ENCODE assay signal across 8 cellular contexts in genomic region chr15:50907866-50908208, GRCh38. TPM values are rescaled to one million over a fixed set of nuclear protein-coding genes. Genes with fewer than 3 reads are reported as not detected.
A peak's percentile ranks its signal among the peaks of the same experiment; 100 is the strongest.
DNase-seq lines count a peak whose midpoint lies in the region; ATAC-seq and TF ChIP-seq lines count a peak whose summit lies in the region.

No MANE protein-coding gene starts in this region.

- H3K27me3 ChIP-seq in MM.1S (replicated peaks; ENCODE audit: insufficient read depth, low read length): no peaks in the 10 kb centered on the region

- H3K4me2 ChIP-seq in MM.1S (ENCODE audit: low read depth, low read length): peak overlapping the region; percentile 98

- H3K79me2 ChIP-seq in MM.1S (ENCODE audit: low read length): peaks cover 18% of the 10 kb centered on the region

- H3K9ac ChIP-seq in MM.1S (ENCODE audit: low read length): peak overlapping the region; percentile 83

- ATAC-seq in GM21717 (IDR thresholded peaks at IDR 0.05; ENCODE audit: unreplicated experiment): peak; percentile 29
- no peak for ATAC-seq in GM21423 (IDR thresholded peaks at IDR 0.05; ENCODE audit: unreplicated experiment)

- peaks cover 16% of the 10 kb centered on the region for H3K4me1 Mint-ChIP-seq in activated CD4-positive, alpha-beta T cell treated with anti-CD3 and anti-CD28 coated beads, Interleukin-2, amount 10 ng/mL, durations not matched to agents 24 days and 14 days

- intact Hi-C loops in activated CD4-positive, alpha-beta T cell treated with anti-CD3 and anti-CD28 coated beads, Interleukin-2, amount 10 ng/mL, durations not matched to agents 24 days and 14 days (cut with micrococcal nuclease): loop anchor here (1.0 to 5.0 kb wide), 12 partner anchors 23 to 1751 kb away; partner anchors contain the start of genes COPS2, DTWD1, FAM227B and SLC27A2

- H3K4me3 ChIP-seq in MM.1S (ENCODE audit: low read length): peak overlapping the region; percentile 80

- H3K27me3 Mint-ChIP-seq in activated CD4-positive, alpha-beta T cell treated with anti-CD3 and anti-CD28 coated beads, Interleukin-2, amount 10 ng/mL, durations not matched to agents 24 days and 14 days: no peaks in the 10 kb centered on the region

- no peaks in the 10 kb centered on the region; the same call in 1 of the 2 replicates for H3K36me3 ChIP-seq in MM.1S (replicated peaks; ENCODE audit: insufficient read depth, low read length)

- no peaks in the 10 kb centered on the region for H4K20me1 ChIP-seq in MM.1S (ENCODE audit: insufficient read depth, low read length)

- H3K9me3 Mint-ChIP-seq in activated CD4-positive, alpha-beta T cell treated with anti-CD3 and anti-CD28 coated beads, Interleukin-2, amount 10 ng/mL, durations not matched to agents 24 days and 14 days: no peaks in the 10 kb centered on the region

- no peaks in the 10 kb centered on the region for H3K9me3 ChIP-seq in MM.1S (replicated peaks; ENCODE audit: insufficient read depth, low read length)

- peak overlapping the region; percentile 77 for H3K27ac ChIP-seq in MM.1S (ENCODE audit: low read length)

- H3K4me3 Mint-ChIP-seq in activated CD4-positive, alpha-beta T cell treated with anti-CD3 and anti-CD28 coated beads, Interleukin-2, amount 10 ng/mL, durations not matched to agents 24 days and 14 days: peak overlapping the region; percentile 87

- H3F3A ChIP-seq in MM.1S (ENCODE audit: insufficient read depth, low read length): peaks cover 23% of the 10 kb centered on the region

- peak; percentile 17 for DNase-seq in DMS53 treated with DMSO at 0.1 percent for 48 hours (lab: John Stamatoyannopoulos, UW; ENCODE audit: unreplicated experiment)
- peak; percentile 56 for DNase-seq in MM.1S
- peak; percentile 84 for DNase-seq in activated CD4-positive, alpha-beta T cell treated with anti-CD3 and anti-CD28 coated beads, Interleukin-2, amount 10 ng/mL, durations not matched to agents 24 days and 14 days
- DNase-seq in effector CD8-positive, alpha-beta T cell (lab: John Stamatoyannopoulos, UW): peak; percentile 35
- DNase-seq in midbrain (lab: John Stamatoyannopoulos, UW): peak; percentile 50
- DNase-seq in stimulated activated naive CD4-positive, alpha-beta T cell treated with Interleukin-2 at 50 U/mL for 16 hours (lab: John Stamatoyannopoulos, UW): peak; percentile 38

- H3K9me2 ChIP-seq in MM.1S (replicated peaks; ENCODE audit: insufficient read depth, low read length): no peaks in the 10 kb centered on the region

- peaks cover 14% of the 10 kb centered on the region for H3K36me3 Mint-ChIP-seq in activated CD4-positive, alpha-beta T cell treated with anti-CD3 and anti-CD28 coated beads, Interleukin-2, amount 10 ng/mL, durations not matched to agents 24 days and 14 days (ENCODE audit: low read depth)

- H3K27ac Mint-ChIP-seq in activated CD4-positive, alpha-beta T cell treated with anti-CD3 and anti-CD28 coated beads, Interleukin-2, amount 10 ng/mL, durations not matched to agents 24 days and 14 days: peak overlapping the region; percentile 97

- H2AFZ ChIP-seq in MM.1S (ENCODE audit: low read length): peak overlapping the region; percentile 80

- TF ChIP-seq CTCF in MM.1S (IDR thresholded peaks at IDR 0.05; ENCODE audit: low read length): no peak

- peaks cover 3% of the 10 kb centered on the region; the same call in 1 of the 2 replicates for H3K4me1 ChIP-seq in MM.1S (ENCODE audit: low read length)

RNA-seq across cellular contexts. Expression of gene AP4E1, which starts 0.6 kb away (rescaled TPM):
- total RNA-seq in activated CD4-positive, alpha-beta T cell treated with anti-CD3 and anti-CD28 coated beads, Interleukin-2, amount 10 ng/mL, durations not matched to agents 24 days and 14 days: 16.5 TPM in 2 replicates

Comparison
In these comparisons a context has a peak if more than half of its experiments do, and no peak if none do; other contexts are left out.
1. DNase-seq: peak in every context shown above with its lines; median percentile 84 in activated CD4-positive, alpha-beta T cell treated with anti-CD3 and anti-CD28 coated beads, Interleukin-2, amount 10 ng/mL, durations not matched to agents 24 days and 14 days; 56 in MM.1S; 50 in midbrain; 38 in stimulated activated naive CD4-positive, alpha-beta T cell treated with Interleukin-2 at 50 U/mL for 16 hours; 35 in effector CD8-positive, alpha-beta T cell; 17 in DMS53 treated with DMSO at 0.1 percent for 48 hours.